In genomic region chr3:8903191-8903590, GRCh38 we compare ENCODE assay signal across 21 cellular contexts.
"Had no signal": no experiment of that assay in that cellular context is flagged by ENCODE, and none has a peak within 500 bp of the region (broad histone marks: within the 10 kb centered on the region; RNA-seq: fewer than 3 reads in every experiment).

No MANE protein-coding gene starts in this region.

- DNase-seq: activated CD4-positive, alpha-beta memory T cell treated with anti-CD3 and anti-CD28 coated beads, Interleukin-2, amount 10 ng/mL, durations not matched to agents 7 days and 5 days; activated CD4-positive, alpha-beta T cell treated with anti-CD3 and anti-CD28 coated beads, Interleukin-2, amount 10 ng/mL, durations not matched to agents 24 days and 14 days; activated gamma-delta T cell; activated naive CD4-positive, alpha-beta T cell treated with anti-CD3 and anti-CD28 coated beads, Interleukin-2, amount 50 U/mL, for 16 hours; activated naive CD8-positive, alpha-beta T cell treated with anti-CD3 and anti-CD28 coated beads, Interleukin-2, amount 50 U/mL, for 24 hours; anterior cingulate cortex; esophagus squamous epithelium; head of caudate nucleus; hypothalamus; islet precursor cell; left cardiac atrium; naive B cell; nucleus accumbens; right lobe of liver; stimulated activated CD4-positive, alpha-beta T cell treated with anti-CD3 and anti-CD28 coated beads, Interleukin-2, amount 100 ng/mL, for 24 hours; stimulated activated naive CD8-positive, alpha-beta T cell treated with anti-CD3 and anti-CD28 coated beads, Interleukin-15, amount 100 ng/mL, for 72 hours; T1000; tibial artery had no signal

- H3K4me3 ChIP-seq: breast epithelium, coronary artery, esophagus squamous epithelium, gastroesophageal sphincter, right lobe of liver, tibial artery had no signal

- H3K9me3 ChIP-seq: breast epithelium, esophagus squamous epithelium, gastroesophageal sphincter, right lobe of liver, tibial artery had no signal

- H3K27ac ChIP-seq: breast epithelium, coronary artery, esophagus squamous epithelium, gastroesophageal sphincter, right lobe of liver, tibial artery had no signal

- H3K36me3 ChIP-seq: breast epithelium, right lobe of liver, tibial artery had no signal

- H3K27me3 ChIP-seq: breast epithelium, esophagus squamous epithelium, gastroesophageal sphincter, right lobe of liver, tibial artery had no signal
